3 cellular contexts compared by ENCODE assay signal in genomic region chr9:91908746-91909145, GRCh38.
TF ChIP-seq lines count a peak whose summit lies in the region.

No MANE protein-coding gene starts in this region.

TF ChIP-seq in IMR-90, 13 proteins besides CTCF, POLR2A, EP300 and RAD21:
- no peak for TF ChIP-seq USF2 (IDR thresholded peaks at IDR 0.05; ENCODE audit: low read depth, low read length)
- no peak for TF ChIP-seq RCOR1 (IDR thresholded peaks at IDR 0.05; ENCODE audit: insufficient replicate concordance, low read length)
- no peak for TF ChIP-seq SMC3 (IDR thresholded peaks at IDR 0.05; ENCODE audit: low read depth, low read length)
- no peak for TF ChIP-seq MAFK (IDR thresholded peaks at IDR 0.05; ENCODE audit: low read depth, low read length)
- TF ChIP-seq CEBPB (IDR thresholded peaks at IDR 0.05; ENCODE audit: low read depth, low read length), result no peak
- no peak for TF ChIP-seq FOS (IDR thresholded peaks at IDR 0.05; ENCODE audit: low read depth, low read length)
- TF ChIP-seq BHLHE40 (IDR thresholded peaks at IDR 0.05; ENCODE audit: low read depth, low read length), result no peak
- TF ChIP-seq MXI1 (IDR thresholded peaks at IDR 0.05; ENCODE audit: borderline replicate concordance, low read depth, low read length), result no peak
- no peak for TF ChIP-seq RFX5 (IDR thresholded peaks at IDR 0.05; ENCODE audit: low read depth, low read length)
TF ChIP-seq in IMR-90: peak in this region for 0.

TF ChIP-seq in K562, 482 proteins besides CTCF, POLR2A, EP300 and RAD21:
- TF ChIP-seq ADNP (tag; IDR thresholded peaks at IDR 0.05) (0 out of 2 replicates have a peak, but pooled peaks have one; percentile 25), SMAD4 (CRISPR knock-in tag; conservative IDR thresholded peaks at IDR 0.05) (no peak), RNF2 (IDR thresholded peaks at IDR 0.05) (no peak)

TF ChIP-seq in GM12891, 5 proteins besides CTCF, POLR2A, EP300 and RAD21:
- TF ChIP-seq TAF1 (IDR thresholded peaks at IDR 0.05; ENCODE audit: low read depth, low read length) (no peak), SPI1 (IDR thresholded peaks at IDR 0.05; ENCODE audit: low read depth, low read length) (no peak), POLR2AphosphoS5 (IDR thresholded peaks at IDR 0.05; ENCODE audit: low read depth, low read length) (no peak), PAX5 (IDR thresholded peaks at IDR 0.05; ENCODE audit: insufficient read depth, low read length, severe bottlenecking) (no peak), POU2F2 (IDR thresholded peaks at IDR 0.05; ENCODE audit: low read depth, low read length) (no peak)
